13 cellular contexts compared by ENCODE assay signal in genomic region chr1:113146242-113147072, GRCh38.
A peak's percentile ranks its signal among the peaks of the same experiment; 100 is the strongest.
DNase-seq lines count a peak whose midpoint lies in the region; ATAC-seq and TF ChIP-seq lines count a peak whose summit lies in the region.
"Had no signal": no experiment of that assay in that cellular context is flagged by ENCODE, and none has a peak within 500 bp of the region (broad histone marks: within the 10 kb centered on the region; RNA-seq: fewer than 3 reads in every experiment).

No MANE protein-coding gene starts in this region.

- H3K9me3 ChIP-seq in naive thymus-derived CD4-positive, alpha-beta T cell (ENCODE audit: control insufficient read depth in 2 of 3, low read length in 3 of 3) = no peaks in the 10 kb centered on the region
- H3K9me3 ChIP-seq: colonic mucosa had no signal

- no peaks in the 10 kb centered on the region for H3K36me3 Mint-ChIP-seq in activated naive CD8-positive, alpha-beta T cell treated with anti-CD3 and anti-CD28 coated beads, Interleukin-2, amount 10 ng/mL, durations not matched to agents 7 days and 5 days
- H3K36me3 Mint-ChIP-seq in naive thymus-derived CD4-positive, alpha-beta T cell = no peaks in the 10 kb centered on the region
- H3K36me3 Mint-ChIP-seq in osteocyte (ENCODE audit: unreplicated experiment) = no peaks in the 10 kb centered on the region
- H3K36me3 Mint-ChIP-seq: stimulated activated naive B cell treated with anti-CD40 and anti-IgM and Interleukin-4, amounts not matched to agents 10 μg/mL and 1 μg/mL and 100 μg/mL, for 72 hours had no signal

- intact Hi-C loops in naive thymus-derived CD4-positive, alpha-beta T cell (cut with micrococcal nuclease) = loop anchor here (10.0 kb wide), 4 partner anchors 248 to 758 kb away; partner anchors contain the start of genes AP4B1 (in 1 of the 2), DCLRE1B (in 1 of the 2), MAGI3 (in 1 of the 2) and RSBN1 (in 1 of the 2)

- H3K4me3 ChIP-seq in naive thymus-derived CD4-positive, alpha-beta T cell (ENCODE audit: low read length) = no peak overlapping the region
- H3K4me3 ChIP-seq: colonic mucosa had no signal

- H3K4me3 Mint-ChIP-seq in activated naive CD8-positive, alpha-beta T cell treated with anti-CD3 and anti-CD28 coated beads, Interleukin-2, amount 10 ng/mL, durations not matched to agents 7 days and 5 days = no peak overlapping the region
- H3K4me3 Mint-ChIP-seq in naive thymus-derived CD4-positive, alpha-beta T cell = peak overlapping the region in 5 of 10 donors; percentile 3 to 73 (median 14)
- no peak overlapping the region for H3K4me3 Mint-ChIP-seq in osteocyte (ENCODE audit: unreplicated experiment)
- H3K4me3 Mint-ChIP-seq: stimulated activated naive B cell treated with anti-CD40 and anti-IgM and Interleukin-4, amounts not matched to agents 10 μg/mL and 1 μg/mL and 100 μg/mL, for 72 hours had no signal

- H3K27ac Mint-ChIP-seq in activated naive CD8-positive, alpha-beta T cell treated with anti-CD3 and anti-CD28 coated beads, Interleukin-2, amount 10 ng/mL, durations not matched to agents 7 days and 5 days = peak overlapping the region; percentile 3
- H3K27ac Mint-ChIP-seq in naive thymus-derived CD4-positive, alpha-beta T cell = peak overlapping the region in 5 of 9 donors; percentile 0 to 66 (median 33)
- no peak overlapping the region for H3K27ac Mint-ChIP-seq in osteocyte (ENCODE audit: unreplicated experiment)
- H3K27ac Mint-ChIP-seq: stimulated activated naive B cell treated with anti-CD40 and anti-IgM and Interleukin-4, amounts not matched to agents 10 μg/mL and 1 μg/mL and 100 μg/mL, for 72 hours had no signal

- TF ChIP-seq CTCF in osteocyte (IDR thresholded peaks at IDR 0.05) = no peak

- peak; percentile 73 for DNase-seq in Daoy (ENCODE audit: low read depth)
- peak; percentile 74 to 75 for DNase-seq in Kasumi-1 (lab: John Stamatoyannopoulos, UW)
- DNase-seq in activated naive CD8-positive, alpha-beta T cell treated with anti-CD3 and anti-CD28 coated beads, Interleukin-2, amount 10 ng/mL, durations not matched to agents 7 days and 5 days = no peak
- peak in 6 of 9 donors; percentile 12 to 43 (median 25) for DNase-seq in naive thymus-derived CD4-positive, alpha-beta T cell
- DNase-seq in osteocyte (ENCODE audit: extremely low spot score, unreplicated experiment) = no peak
- no peak for DNase-seq in COR-L47 (lab: John Stamatoyannopoulos, UW)
- DNase-seq in NCI-H1105 treated with DMSO at 0.1 percent for 48 hours (lab: John Stamatoyannopoulos, UW) = no peak
- DNase-seq in midbrain (lab: John Stamatoyannopoulos, UW) = no peak
- DNase-seq: colonic mucosa; DMS53; head of caudate nucleus; NCI-H1930; stimulated activated naive B cell treated with anti-CD40 and anti-IgM and Interleukin-4, amounts not matched to agents 10 μg/mL and 1 μg/mL and 100 μg/mL, for 72 hours had no signal

- H3K9me3 Mint-ChIP-seq in activated naive CD8-positive, alpha-beta T cell treated with anti-CD3 and anti-CD28 coated beads, Interleukin-2, amount 10 ng/mL, durations not matched to agents 7 days and 5 days = no peaks in the 10 kb centered on the region
- no peaks in the 10 kb centered on the region for H3K9me3 Mint-ChIP-seq in naive thymus-derived CD4-positive, alpha-beta T cell
- H3K9me3 Mint-ChIP-seq in osteocyte (ENCODE audit: unreplicated experiment) = no peaks in the 10 kb centered on the region
- H3K9me3 Mint-ChIP-seq: stimulated activated naive B cell treated with anti-CD40 and anti-IgM and Interleukin-4, amounts not matched to agents 10 μg/mL and 1 μg/mL and 100 μg/mL, for 72 hours had no signal

- CTCF ChIA-PET in naive thymus-derived CD4-positive, alpha-beta T cell (lab: Charles Lee) = interaction anchor here (0.6 to 0.8 kb wide), 3 partner anchors 9 to 293 kb away, joined by 3 to 5 read pairs (median 5); no protein-coding TSS in a partner anchor

- H3K27me3 ChIP-seq in naive thymus-derived CD4-positive, alpha-beta T cell (ENCODE audit: control insufficient read depth in 2 of 2, insufficient read depth in 2 of 2, low read length in 2 of 2) = no peaks in the 10 kb centered on the region
- H3K27me3 ChIP-seq: colonic mucosa had no signal

- POLR2A ChIA-PET in activated naive CD8-positive, alpha-beta T cell treated with anti-CD3 and anti-CD28 coated beads, Interleukin-2, amount 10 ng/mL, durations not matched to agents 7 days and 5 days (lab: Charles Lee) = no interaction called here
- POLR2A ChIA-PET in naive thymus-derived CD4-positive, alpha-beta T cell (lab: Charles Lee) = no interaction called here

- ATAC-seq in activated naive CD8-positive, alpha-beta T cell treated with anti-CD3 and anti-CD28 coated beads, Interleukin-2, amount 10 ng/mL, durations not matched to agents 7 days and 5 days (ENCODE audit: low read depth) = peak; percentile 87
- ATAC-seq in naive thymus-derived CD4-positive, alpha-beta T cell = peak; percentile 74
- ATAC-seq: stimulated activated naive B cell treated with anti-CD40 and anti-IgM and Interleukin-4, amounts not matched to agents 10 μg/mL and 1 μg/mL and 100 μg/mL, for 72 hours had no signal

- H3K27me3 Mint-ChIP-seq in activated naive CD8-positive, alpha-beta T cell treated with anti-CD3 and anti-CD28 coated beads, Interleukin-2, amount 10 ng/mL, durations not matched to agents 7 days and 5 days = no peaks in the 10 kb centered on the region
- no peaks in the 10 kb centered on the region for H3K27me3 Mint-ChIP-seq in naive thymus-derived CD4-positive, alpha-beta T cell
- no peaks in the 10 kb centered on the region for H3K27me3 Mint-ChIP-seq in osteocyte (ENCODE audit: unreplicated experiment)
- H3K27me3 Mint-ChIP-seq: stimulated activated naive B cell treated with anti-CD40 and anti-IgM and Interleukin-4, amounts not matched to agents 10 μg/mL and 1 μg/mL and 100 μg/mL, for 72 hours had no signal

- H3K4me1 ChIP-seq in naive thymus-derived CD4-positive, alpha-beta T cell (ENCODE audit: control insufficient read depth in 2 of 2, insufficient read depth in 2 of 2, low read length in 2 of 2) = peaks cover 3 to 23% of the 10 kb centered on the region in 2 donors
- H3K4me1 ChIP-seq: colonic mucosa had no signal

- H3K4me1 Mint-ChIP-seq in activated naive CD8-positive, alpha-beta T cell treated with anti-CD3 and anti-CD28 coated beads, Interleukin-2, amount 10 ng/mL, durations not matched to agents 7 days and 5 days = peaks cover 24% of the 10 kb centered on the region
- H3K4me1 Mint-ChIP-seq in naive thymus-derived CD4-positive, alpha-beta T cell = peaks cover 19 to 37% (median 32%) of the 10 kb centered on the region in 7 donors
- H3K4me1 Mint-ChIP-seq in osteocyte (ENCODE audit: unreplicated experiment) = peaks cover 17% of the 10 kb centered on the region
- H3K4me1 Mint-ChIP-seq: stimulated activated naive B cell treated with anti-CD40 and anti-IgM and Interleukin-4, amounts not matched to agents 10 μg/mL and 1 μg/mL and 100 μg/mL, for 72 hours had no signal

- no peak overlapping the region for H3K27ac ChIP-seq in naive thymus-derived CD4-positive, alpha-beta T cell (ENCODE audit: low read depth, low read length)
- H3K27ac ChIP-seq: colonic mucosa had no signal

- H3K36me3 ChIP-seq in naive thymus-derived CD4-positive, alpha-beta T cell (ENCODE audit: control insufficient read depth in 2 of 3, insufficient read depth in 3 of 3, low read length in 3 of 3) = no peaks in the 10 kb centered on the region
- H3K36me3 ChIP-seq: colonic mucosa had no signal

Comparison
In these comparisons a context has a peak if more than half of its experiments do, and no peak if none do; other contexts are left out.
1. DNase-seq: peak in Daoy (single experiment), Kasumi-1 (2 of 2) and naive thymus-derived CD4-positive, alpha-beta T cell (6 of 9); none in activated naive CD8-positive, alpha-beta T cell treated with anti-CD3 and anti-CD28 coated beads, Interleukin-2, amount 10 ng/mL, durations not matched to agents 7 days and 5 days (single experiment), osteocyte (single experiment), COR-L47 (single experiment), NCI-H1105 treated with DMSO at 0.1 percent for 48 hours (single experiment) and midbrain (single experiment).